13 cellular contexts compared by ENCODE assay signal in genomic region chr1:47534040-47534328, GRCh38.
A peak's percentile ranks its signal among the peaks of the same experiment; 100 is the strongest.
DNase-seq lines count a peak whose midpoint lies in the region; ATAC-seq, FAIRE-seq and TF ChIP-seq lines count a peak whose summit lies in the region.
"Had no signal": no experiment of that assay in that cellular context is flagged by ENCODE, and none has a peak within 500 bp of the region (broad histone marks: within the 10 kb centered on the region; RNA-seq: fewer than 3 reads in every experiment).

No MANE protein-coding gene starts in this region.

- H3K9ac ChIP-seq in astrocyte (ENCODE audit: low read length) = no peak overlapping the region

- no peaks in the 10 kb centered on the region for H3K79me2 ChIP-seq in astrocyte (ENCODE audit: insufficient read depth, low read length)

- H3K9me3 ChIP-seq in left ventricle myocardium inferior (replicated peaks) = peaks cover 11% of the 10 kb centered on the region
- peaks cover 8% of the 10 kb centered on the region for H3K9me3 ChIP-seq in astrocyte (ENCODE audit: insufficient read depth, low read depth, low read length)

- no peak for FAIRE-seq in astrocyte (lab: Jason Lieb, UNC)

- ATAC-seq in naive B cell (ENCODE audit: low read depth in 2 of 2) = no peak
- ATAC-seq in HG03342 (IDR thresholded peaks at IDR 0.05; ENCODE audit: unreplicated experiment) = no peak
- no peak for ATAC-seq in GM18867 (IDR thresholded peaks at IDR 0.05; ENCODE audit: unreplicated experiment)

- H3K27me3 ChIP-seq in left ventricle myocardium inferior (ENCODE audit: low read depth) = peaks cover 7% of the 10 kb centered on the region
- H3K27me3 ChIP-seq in astrocyte (ENCODE audit: insufficient read depth, low read length) = peaks cover 8% of the 10 kb centered on the region
- H3K27me3 ChIP-seq: Peyer's patch had no signal

- peak overlapping the region; percentile 34 for H2AFZ ChIP-seq in astrocyte (ENCODE audit: low read depth, low read length)

- H3K27ac ChIP-seq in left ventricle myocardium inferior (replicated peaks) (peak overlapping the region; percentile 57), astrocyte (ENCODE audit: low read depth, low read length) (no peak overlapping the region)
- H3K27ac ChIP-seq: Peyer's patch had no signal

- H3K27me3 Mint-ChIP-seq in astrocyte (ENCODE audit: low read depth, unreplicated experiment) = peaks cover 32% of the 10 kb centered on the region
- peaks cover 62 to 65% (median 64%) of the 10 kb centered on the region in 3 donors for H3K27me3 Mint-ChIP-seq in naive B cell
- H3K27me3 Mint-ChIP-seq in type B pancreatic cell = peaks cover 43% of the 10 kb centered on the region

- intact Hi-C loops in left ventricle myocardium inferior (cut with micrococcal nuclease) (no loop called here), cardiac septum (cut with DNase I) (no loop called here)

- H3K4me1 ChIP-seq in left ventricle myocardium inferior (peaks cover 34% of the 10 kb centered on the region), astrocyte (ENCODE audit: insufficient read depth, low read length) (peaks cover 6% of the 10 kb centered on the region)

- H3K9me3 Mint-ChIP-seq in astrocyte (ENCODE audit: unreplicated experiment) = peaks cover 8% of the 10 kb centered on the region
- peaks cover 0 to 15% (median 12%) of the 10 kb centered on the region in 7 donors for H3K9me3 Mint-ChIP-seq in naive B cell
- no peaks in the 10 kb centered on the region for H3K9me3 Mint-ChIP-seq in type B pancreatic cell
- H3K9me3 Mint-ChIP-seq: activated CD4-positive, alpha-beta T cell treated with anti-CD3 and anti-CD28 coated beads, Interleukin-2, amount 10 ng/mL, durations not matched to agents 24 days and 14 days had no signal

- H3K4me3 Mint-ChIP-seq in astrocyte (ENCODE audit: unreplicated experiment) = peak overlapping the region; percentile 47
- peak overlapping the region in 6 of 8 donors; percentile 25 to 86 (median 72) for H3K4me3 Mint-ChIP-seq in naive B cell
- H3K4me3 Mint-ChIP-seq in type B pancreatic cell = peak overlapping the region; percentile 75
- H3K4me3 Mint-ChIP-seq: T-helper 2 cell treated with Interferon-gamma antibody and Interleukin-4, amounts not matched to agents 5 μg/mL and 100 μg/mL, for 36 hours had no signal

- no peaks in the 10 kb centered on the region for H4K20me1 ChIP-seq in astrocyte (ENCODE audit: insufficient read depth, low read length)

- H3K36me3 ChIP-seq in left ventricle myocardium inferior (no peaks in the 10 kb centered on the region), astrocyte (ENCODE audit: insufficient read depth, low read length) (no peaks in the 10 kb centered on the region)
- H3K36me3 ChIP-seq: Peyer's patch had no signal

- peak overlapping the region; percentile 75 for H3K4me2 ChIP-seq in astrocyte (ENCODE audit: low read length)

- H3K36me3 Mint-ChIP-seq in astrocyte (ENCODE audit: low read depth, unreplicated experiment) (no peaks in the 10 kb centered on the region), naive B cell (no peaks in the 10 kb centered on the region), type B pancreatic cell (no peaks in the 10 kb centered on the region)

- TF ChIP-seq CTCF in left ventricle myocardium inferior (IDR thresholded peaks at IDR 0.05; ENCODE audit: borderline replicate concordance) (no peak), astrocyte (IDR thresholded peaks at IDR 0.05; ENCODE audit: insufficient read depth, low read depth, low read length) (no peak), type B pancreatic cell (conservative IDR thresholded peaks at IDR 0.05) (no peak)

- H3K4me3 ChIP-seq in left ventricle myocardium inferior (peak overlapping the region; percentile 65), astrocyte (ENCODE audit: insufficient read depth, low read depth, low read length) (peak overlapping the region; percentile 10)

- DNase-seq in left ventricle myocardium inferior (no peak), cardiac septum (ENCODE audit: low spot score) (no peak), astrocyte (ENCODE audit: low read depth) (no peak), naive B cell (no peak), type B pancreatic cell (ENCODE audit: extremely low spot score, unreplicated experiment) (no peak), NCI-H1930 (lab: John Stamatoyannopoulos, UW) (no peak)
- DNase-seq: activated CD4-positive, alpha-beta T cell treated with anti-CD3 and anti-CD28 coated beads, Interleukin-2, amount 10 ng/mL, durations not matched to agents 24 days and 14 days; activated T-cell treated with anti-CD3 and anti-CD28 coated beads, Interleukin-2, amount 50 U/mL, for 48 hours; dermis blood vessel endothelial cell; Peyer's patch had no signal

- no peak overlapping the region for H3K27ac Mint-ChIP-seq in astrocyte (ENCODE audit: unreplicated experiment)
- no peak overlapping the region for H3K27ac Mint-ChIP-seq in naive B cell
- no peak overlapping the region for H3K27ac Mint-ChIP-seq in type B pancreatic cell
- H3K27ac Mint-ChIP-seq: activated CD4-positive, alpha-beta T cell treated with anti-CD3 and anti-CD28 coated beads, Interleukin-2, amount 10 ng/mL, durations not matched to agents 24 days and 14 days; T-helper 2 cell treated with Interferon-gamma antibody and Interleukin-4, amounts not matched to agents 5 μg/mL and 100 μg/mL, for 36 hours had no signal

- H3K4me1 Mint-ChIP-seq in astrocyte (ENCODE audit: low read depth, unreplicated experiment) = peaks cover 2% of the 10 kb centered on the region
- peaks cover 13 to 21% (median 21%) of the 10 kb centered on the region in 3 donors for H3K4me1 Mint-ChIP-seq in naive B cell
- H3K4me1 Mint-ChIP-seq in type B pancreatic cell (ENCODE audit: unreplicated experiment) = peaks cover 27% of the 10 kb centered on the region
